ENCODE assay signal across 8 cellular contexts in genomic region chr10:30751678-30752331, GRCh38.
DNase-seq lines count a peak whose midpoint lies in the region; ATAC-seq and TF ChIP-seq lines count a peak whose summit lies in the region.

No MANE protein-coding gene starts in this region.

- no peaks in the 10 kb centered on the region for H3K9me3 ChIP-seq in RWPE2 (ENCODE audit: severe bottlenecking)
- H3K9me3 ChIP-seq in body of pancreas = no peaks in the 10 kb centered on the region

- H3K4me3 ChIP-seq in RWPE2 (ENCODE audit: severe bottlenecking) (no peak overlapping the region), body of pancreas (no peak overlapping the region)

- H3K4me1 ChIP-seq in RWPE2 (ENCODE audit: insufficient read depth, poor library complexity, severe bottlenecking) (no peaks in the 10 kb centered on the region), body of pancreas (no peaks in the 10 kb centered on the region)

- POLR2A ChIA-PET in GM10248 (lab: Yijun Ruan, JAX) = no interaction called here

- WGBS in body of pancreas, 2 donors = 30 to 63% methylated on average over 14 of the region's 14 CpGs

- H3K36me3 ChIP-seq in RWPE2 (ENCODE audit: low read depth) = no peaks in the 10 kb centered on the region
- H3K36me3 ChIP-seq in body of pancreas (replicated peaks in 1 of 2; ENCODE audit: insufficient read depth in 1 of 2, low read depth in 2 of 2) = no peaks in the 10 kb centered on the region

- peak; percentile 72 for TF ChIP-seq CTCF in GM10248 (IDR thresholded peaks at IDR 0.05; ENCODE audit: control extremely low read depth, extremely low read depth, low read depth, missing control alignments)
- TF ChIP-seq CTCF in RWPE2 (IDR thresholded peaks at IDR 0.05; ENCODE audit: poor library complexity, severe bottlenecking) = peak; percentile 31
- TF ChIP-seq CTCF in body of pancreas (IDR thresholded peaks at IDR 0.05) = peak in 4 of 7 experiments; percentile 10 to 88 (median 53)

- no peaks in the 10 kb centered on the region for H3K27me3 ChIP-seq in RWPE2 (ENCODE audit: insufficient read depth, poor library complexity, severe bottlenecking)
- no peaks in the 10 kb centered on the region for H3K27me3 ChIP-seq in body of pancreas

- DNase-seq in GM10248 (ENCODE audit: extremely low spot score) = peak; percentile 61
- no peak for DNase-seq in RWPE2 (ENCODE audit: low spot score)
- peak in 3 of 4 donors; percentile 12 to 69 (median 17) for DNase-seq in body of pancreas
- DNase-seq in iPS-NIHi11 (ENCODE audit: low spot score) = peak; percentile 80
- peak; percentile 40 for DNase-seq in smooth muscle cell of the brain vasculature (ENCODE audit: low read depth, low spot score)
- DNase-seq in kidney glomerular epithelial cell (lab: John Stamatoyannopoulos, UW) = no peak

- no peak for TF ChIP-seq POLR2A in body of pancreas (IDR thresholded peaks at IDR 0.05)

- ATAC-seq in HG03025 (IDR thresholded peaks at IDR 0.05; ENCODE audit: low FRiP score, unreplicated experiment) (peak; percentile 54), RWPE2 (ENCODE audit: low read depth) (peak; percentile 38; the same call in 1 of the 3 replicates), body of pancreas (peak; percentile 78), HG02610 (IDR thresholded peaks at IDR 0.05; ENCODE audit: unreplicated experiment) (no peak)

- CTCF ChIA-PET in GM10248 (lab: Yijun Ruan, JAX) = interaction anchor here (0.6 to 2.9 kb wide), 36 partner anchors 8 to 1074 kb away, joined by 3 to 28 read pairs (median 4); no protein-coding TSS in a partner anchor

- intact Hi-C loops in body of pancreas (cut with DNase I) = no loop called here

- H3K27ac ChIP-seq in RWPE2 (ENCODE audit: poor library complexity, severe bottlenecking) (no peak overlapping the region), body of pancreas (no peak overlapping the region)

Comparison
In these comparisons a context has a peak if more than half of its experiments do, and no peak if none do; other contexts are left out.
1. DNase-seq: peak in GM10248 (single experiment), body of pancreas (3 of 4), iPS-NIHi11 (single experiment) and smooth muscle cell of the brain vasculature (single experiment); none in RWPE2 (single experiment) and kidney glomerular epithelial cell (single experiment).
2. Peak in every context shown above with its lines, with median percentiles within 50 percentile points of each other: CTCF ChIP-seq.